9 cellular contexts compared by ENCODE assay signal in the genomic region with DNA sequence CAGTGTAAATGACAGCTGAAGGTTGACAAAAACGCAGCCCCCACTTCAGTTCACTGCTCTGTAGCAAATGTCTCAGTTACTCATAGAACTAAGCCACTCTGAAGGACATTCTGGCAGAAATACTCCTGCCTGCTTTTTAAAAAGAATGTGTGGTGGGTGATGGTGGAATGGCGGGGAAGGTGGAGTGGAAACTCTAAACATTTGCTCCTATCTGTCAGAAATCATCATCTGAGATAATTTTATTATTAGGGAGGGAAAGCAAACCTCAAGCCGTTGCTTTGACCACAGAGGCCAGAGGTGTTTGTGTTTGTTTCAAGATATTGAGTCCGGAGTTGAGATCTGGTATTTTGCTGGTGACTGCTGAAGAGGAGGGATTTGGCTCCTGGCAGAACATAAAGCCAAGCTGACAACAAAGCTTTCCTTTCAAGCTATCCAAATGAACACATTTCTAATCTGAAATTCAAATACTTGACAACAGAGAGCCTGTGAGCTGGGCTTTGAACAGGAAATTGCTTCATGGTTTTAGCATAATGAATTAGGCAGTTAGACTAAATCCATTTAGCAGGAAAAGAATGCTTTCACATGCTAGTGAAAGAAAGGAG.
DNase-seq lines count a peak whose midpoint lies in the region; ATAC-seq and TF ChIP-seq lines count a peak whose summit lies in the region.
"Had no signal": no experiment of that assay in that cellular context is flagged by ENCODE, and none has a peak within 500 bp of the region (broad histone marks: within the 10 kb centered on the region; RNA-seq: fewer than 3 reads in every experiment).

No MANE protein-coding gene starts in this region.

- no peaks in the 10 kb centered on the region for H3K36me3 ChIP-seq in HUES48 (ENCODE audit: control insufficient read depth, insufficient read depth, low read length)
- H3K36me3 ChIP-seq in SK-N-MC (ENCODE audit: insufficient read depth, low read length), result no peaks in the 10 kb centered on the region
- no peaks in the 10 kb centered on the region for H3K36me3 ChIP-seq in psoas muscle (ENCODE audit: insufficient read depth in 1 of 2, low read depth in 1 of 2)

- no peaks in the 10 kb centered on the region for H3K4me1 Mint-ChIP-seq in CD4-positive, alpha-beta T cell (ENCODE audit: low read depth)

- 33 to 50% (median 43%) methylated on average over 4 of the region's 4 CpGs for WGBS in psoas muscle, 3 donors

- no peak for TF ChIP-seq CTCF in psoas muscle (IDR thresholded peaks at IDR 0.05)
- no peak for TF ChIP-seq CTCF in CD4-positive, alpha-beta T cell (IDR thresholded peaks at IDR 0.05)

- H3K9ac ChIP-seq in HUES48 (ENCODE audit: low read depth, low read length) (peak overlapping the region; percentile 66; the same call in 1 of the 2 replicates), SK-N-MC (ENCODE audit: insufficient read length) (peak overlapping the region; percentile 60)

- peak; percentile 81 for DNase-seq in SK-N-MC (ENCODE audit: low read depth, low spot score)
- no peak for DNase-seq in left cardiac atrium
- DNase-seq in psoas muscle, result no peak
- DNase-seq in activated naive CD4-positive, alpha-beta T cell treated with anti-CD3 and anti-CD28 coated beads, Interleukin-2, amount 50 U/mL, for 72 hours (ENCODE audit: low spot score in 2 of 2), result no peak
- no peak for DNase-seq in CD4-positive, alpha-beta T cell
- DNase-seq: activated T-cell treated with anti-CD3 and anti-CD28 coated beads, Interleukin-2, amount 50 U/mL, for 72 hours had no signal

- ATAC-seq in left cardiac atrium (peak; percentile 73 to 80), psoas muscle (no peak), GM18519 (IDR thresholded peaks at IDR 0.05; ENCODE audit: low FRiP score, unreplicated experiment) (no peak), GM19035 (IDR thresholded peaks at IDR 0.05; ENCODE audit: unreplicated experiment) (no peak)
- ATAC-seq in activated naive CD4-positive, alpha-beta T cell treated with anti-CD3 and anti-CD28 coated beads, Interleukin-2, amount 50 U/mL, for 72 hours, result no peak
- ATAC-seq in CD4-positive, alpha-beta T cell (ENCODE audit: poor library complexity), result no peak
- ATAC-seq: activated T-cell treated with anti-CD3 and anti-CD28 coated beads, Interleukin-2, amount 50 U/mL, for 72 hours had no signal

- no peaks in the 10 kb centered on the region for H3K36me3 Mint-ChIP-seq in activated naive CD4-positive, alpha-beta T cell treated with anti-CD3 and anti-CD28 coated beads, Interleukin-2, amount 50 U/mL, for 72 hours
- no peaks in the 10 kb centered on the region for H3K36me3 Mint-ChIP-seq in CD4-positive, alpha-beta T cell (ENCODE audit: low read depth)

- CTCF ChIA-PET in CD4-positive, alpha-beta T cell (lab: Charles Lee), result interaction anchor here (1.2 kb wide), 1 partner anchor 9 kb away, joined by 3 read pairs; no protein-coding TSS in a partner anchor

- H3K4me3 ChIP-seq in HUES48 (ENCODE audit: low read depth, low read length) (peak overlapping the region; percentile 40), SK-N-MC (peak overlapping the region; percentile 74), psoas muscle (no peak overlapping the region)

- intact Hi-C loops in left cardiac atrium (cut with DNase I), result no loop called here
- intact Hi-C loops in psoas muscle (cut with DNase I), result no loop called here
- intact Hi-C loops in CD4-positive, alpha-beta T cell (cut with DNase I, micrococcal nuclease), result no loop called here

- H3K27ac ChIP-seq in HUES48 (ENCODE audit: low read depth, low read length) (peak overlapping the region; percentile 97), SK-N-MC (peak overlapping the region; percentile 93), psoas muscle (peak overlapping the region; percentile 11)
- H3K27ac ChIP-seq in CD4-positive, alpha-beta T cell (ENCODE audit: low read depth, low read length), result no peak overlapping the region

- H3K27ac Mint-ChIP-seq in activated naive CD4-positive, alpha-beta T cell treated with anti-CD3 and anti-CD28 coated beads, Interleukin-2, amount 50 U/mL, for 72 hours, result no peak overlapping the region
- no peak overlapping the region for H3K27ac Mint-ChIP-seq in CD4-positive, alpha-beta T cell
- H3K27ac Mint-ChIP-seq: activated T-cell treated with anti-CD3 and anti-CD28 coated beads, Interleukin-2, amount 50 U/mL, for 72 hours had no signal

- peaks cover 3 to 13% of the 10 kb centered on the region in 2 donors for H3K9me3 Mint-ChIP-seq in activated naive CD4-positive, alpha-beta T cell treated with anti-CD3 and anti-CD28 coated beads, Interleukin-2, amount 50 U/mL, for 72 hours
- no peaks in the 10 kb centered on the region for H3K9me3 Mint-ChIP-seq in CD4-positive, alpha-beta T cell
- H3K9me3 Mint-ChIP-seq: activated T-cell treated with anti-CD3 and anti-CD28 coated beads, Interleukin-2, amount 50 U/mL, for 72 hours had no signal

- POLR2A ChIA-PET in CD4-positive, alpha-beta T cell (lab: Charles Lee), result no interaction called here

- no peak overlapping the region for H3K4me3 Mint-ChIP-seq in CD4-positive, alpha-beta T cell
- H3K4me3 Mint-ChIP-seq: activated T-cell treated with anti-CD3 and anti-CD28 coated beads, Interleukin-2, amount 50 U/mL, for 72 hours had no signal

- H3K27me3 ChIP-seq in HUES48 (ENCODE audit: control insufficient read depth, insufficient read depth, low read length) (no peaks in the 10 kb centered on the region), psoas muscle (ENCODE audit: insufficient read depth in 3 of 3, low read length in 2 of 3) (no peaks in the 10 kb centered on the region)
- no peaks in the 10 kb centered on the region for H3K27me3 ChIP-seq in CD4-positive, alpha-beta T cell (ENCODE audit: control insufficient read depth, insufficient read depth, low read length)

- H3K4me1 ChIP-seq in HUES48 (ENCODE audit: control insufficient read depth, insufficient read depth, low read length) (peaks cover 61% of the 10 kb centered on the region), psoas muscle (peaks cover 21% of the 10 kb centered on the region)

- no peaks in the 10 kb centered on the region for H3K9me3 ChIP-seq in HUES48 (ENCODE audit: control insufficient read depth, insufficient read depth, low read length)
- H3K9me3 ChIP-seq in SK-N-MC (ENCODE audit: low read depth, low read length), result no peaks in the 10 kb centered on the region
- no peaks in the 10 kb centered on the region for H3K9me3 ChIP-seq in psoas muscle
- H3K9me3 ChIP-seq in CD4-positive, alpha-beta T cell (ENCODE audit: control insufficient read depth, low read length), result no peaks in the 10 kb centered on the region

- no peaks in the 10 kb centered on the region for H3K27me3 Mint-ChIP-seq in CD4-positive, alpha-beta T cell

Comparison
In these comparisons a context has a peak if more than half of its experiments do, and no peak if none do; other contexts are left out.
1. ATAC-seq: peak in left cardiac atrium (2 of 2); none in psoas muscle (0 of 4), GM18519 (single experiment), activated naive CD4-positive, alpha-beta T cell treated with anti-CD3 and anti-CD28 coated beads, Interleukin-2, amount 50 U/mL, for 72 hours (0 of 2), GM19035 (single experiment) and CD4-positive, alpha-beta T cell (single experiment).